Comparison of ENCODE assay signal across 14 cellular contexts in genomic region chr5:116370886-116371285, GRCh38.
A peak's percentile ranks its signal among the peaks of the same experiment; 100 is the strongest.
DNase-seq lines count a peak whose midpoint lies in the region; ATAC-seq, FAIRE-seq and TF ChIP-seq lines count a peak whose summit lies in the region.
"Had no signal": no experiment of that assay in that cellular context is flagged by ENCODE, and none has a peak within 500 bp of the region (broad histone marks: within the 10 kb centered on the region; RNA-seq: fewer than 3 reads in every experiment).

No MANE protein-coding gene starts in this region.

- H2BK15ac ChIP-seq in neuronal stem cell (ENCODE audit: low read length), result no peak overlapping the region

- no peak overlapping the region for H2BK5ac ChIP-seq in neuronal stem cell (ENCODE audit: low read length)

- H3K23ac ChIP-seq in neuronal stem cell (ENCODE audit: low read depth, low read length, poor library complexity), result no peak overlapping the region

- CTCF ChIA-PET in HepG2 (lab: Yijun Ruan, JAX; ENCODE audit: low intra/inter-chr PET ratio, low total read pairs), result no interaction called here

- no peak overlapping the region for H3K9ac ChIP-seq in liver (ENCODE audit: low read depth in 1 of 2, low read length in 2 of 2)
- no peak overlapping the region for H3K9ac ChIP-seq in HepG2 (ENCODE audit: insufficient read depth, low read depth, low read length)
- H3K9ac ChIP-seq in neuronal stem cell (ENCODE audit: low read depth, low read length, poor library complexity), result no peak overlapping the region

- intact Hi-C loops in HepG2 (cut with micrococcal nuclease; ENCODE audit: unreplicated experiment), result no loop called here

- in situ Hi-C loops in HepG2 (cut with HindIII; ENCODE audit: extremely low pct_ligation_motif_present, low pct_unique_long_range_greater_than_20kb), result no loop called here

- peaks cover 0 to 11% (median 5%) of the 10 kb centered on the region in 4 donors for H3K4me1 ChIP-seq in liver (ENCODE audit: control insufficient read depth in 4 of 4, insufficient read depth in 4 of 4, low read length in 3 of 4)
- H3K4me1 ChIP-seq in HepG2 (ENCODE audit: insufficient read depth, low read length), result peaks cover 21% of the 10 kb centered on the region
- H3K4me1 ChIP-seq in neuronal stem cell (ENCODE audit: control insufficient read depth in 2 of 2, insufficient read depth in 1 of 2, low read depth in 1 of 2, low read length in 2 of 2), result peaks cover 2 to 9% of the 10 kb centered on the region in 2 donors

- no peak overlapping the region for H2AK5ac ChIP-seq in neuronal stem cell (ENCODE audit: low read depth, low read length)

- FAIRE-seq in HepG2 (lab: Jason Lieb, UNC), result no peak
- FAIRE-seq: keratinocyte had no signal

- no peak for DNase-seq in HepG2 (ENCODE audit: low spot score)
- DNase-seq in dermis microvascular lymphatic vessel endothelial cell (ENCODE audit: low read depth in 2 of 2), result peak; percentile 84 to 89
- no peak for DNase-seq in left lobe of liver (ENCODE audit: low spot score)
- no peak for DNase-seq in UCSD-AML1 (lab: John Stamatoyannopoulos, UW; ENCODE audit: unreplicated experiment)
- DNase-seq in neuronal stem cell (ENCODE audit: low spot score), result no peak
- DNase-seq: activated CD4-positive, alpha-beta T cell treated with anti-CD3 and anti-CD28 coated beads for 4 hours; DMS53; stimulated activated CD4-positive, alpha-beta T cell treated with anti-CD3 and anti-CD28 coated beads, Interleukin-1b, Interleukin-23, amount 100 ng/mL, for 48 hours had no signal

- H3K36me3 ChIP-seq in liver (ENCODE audit: control insufficient read depth in 4 of 4, insufficient read depth in 3 of 4, low read depth in 1 of 4, low read length in 3 of 4) (no peaks in the 10 kb centered on the region), HepG2 (replicated peaks in 1 of 2; ENCODE audit: control insufficient read depth in 1 of 2, insufficient read depth in 2 of 2, low read length in 2 of 2) (no peaks in the 10 kb centered on the region), neuronal stem cell (replicated peaks in 1 of 2; ENCODE audit: control insufficient read depth in 2 of 2, insufficient read depth in 2 of 2, low read length in 2 of 2) (no peaks in the 10 kb centered on the region)

- TF ChIP-seq RAD21 in liver (IDR thresholded peaks at IDR 0.05) (peak; percentile 47 to 53), HepG2 (CRISPR knock-in tag; IDR thresholded peaks at IDR 0.05) (no peak)

- H3K79me2 ChIP-seq in HepG2 (ENCODE audit: insufficient read depth, low read length), result no peaks in the 10 kb centered on the region

- no peak for ATAC-seq in HepG2
- ATAC-seq in left lobe of liver, result peak; percentile 85
- no peak for ATAC-seq in HG02759 (IDR thresholded peaks at IDR 0.05; ENCODE audit: unreplicated experiment)
- ATAC-seq in HG03039 (IDR thresholded peaks at IDR 0.05; ENCODE audit: unreplicated experiment), result no peak
- ATAC-seq: HCT116; stimulated activated effector memory CD8-positive, alpha-beta T cell treated with anti-CD3 and anti-CD28 coated beads, Interleukin-12 subunit alpha, Interleukin-12 subunit beta, amount 100 ng/mL, for 72 hours had no signal

- H3K27me3 ChIP-seq in liver (ENCODE audit: control insufficient read depth in 4 of 4, insufficient read depth in 4 of 4, low read length in 3 of 4), result no peaks in the 10 kb centered on the region
- no peaks in the 10 kb centered on the region for H3K27me3 ChIP-seq in HepG2 (ENCODE audit: control insufficient read depth in 1 of 2, insufficient read depth in 2 of 2, low read length in 2 of 2)
- no peaks in the 10 kb centered on the region for H3K27me3 ChIP-seq in neuronal stem cell (ENCODE audit: control insufficient read depth in 3 of 3, insufficient read depth in 3 of 3, low read depth in 1 of 3, low read length in 3 of 3)

- no peak overlapping the region for H3K4me2 ChIP-seq in HepG2 (ENCODE audit: low read depth, low read length)
- no peak overlapping the region for H3K4me2 ChIP-seq in neuronal stem cell (ENCODE audit: insufficient read depth, low read length, poor library complexity, severe bottlenecking)

- no peak overlapping the region for H4K8ac ChIP-seq in neuronal stem cell (ENCODE audit: low read depth, low read length)

- H4K91ac ChIP-seq in neuronal stem cell (ENCODE audit: low read depth, low read length, poor library complexity), result no peak overlapping the region

- H2BK120ac ChIP-seq in neuronal stem cell (ENCODE audit: low read depth, low read length), result no peak overlapping the region

- H3K4me3 ChIP-seq in liver (ENCODE audit: low read depth in 1 of 3, low read length in 3 of 3) (no peak overlapping the region), HepG2 (replicated peaks in 1 of 3; ENCODE audit: insufficient read depth in 1 of 3, low read depth in 2 of 3, low read length in 3 of 3) (no peak overlapping the region), neuronal stem cell (ENCODE audit: low read length in 2 of 2) (no peak overlapping the region)

- H3K9me3 ChIP-seq in liver (ENCODE audit: control insufficient read depth in 4 of 4, low read length in 3 of 4) (no peaks in the 10 kb centered on the region), HepG2 (ENCODE audit: low read length) (no peaks in the 10 kb centered on the region), neuronal stem cell (replicated peaks in 1 of 2; ENCODE audit: control insufficient read depth in 2 of 2, insufficient read depth in 1 of 2, low read depth in 1 of 2, low read length in 2 of 2) (no peaks in the 10 kb centered on the region)

- TF ChIP-seq CTCF in liver (IDR thresholded peaks at IDR 0.05; ENCODE audit: low read depth, low read length, missing input control) (no peak), HepG2 (CRISPR knock-in tag; IDR thresholded peaks at IDR 0.05) (no peak)

- 12% methylated on average over 2 of the region's 2 CpGs for WGBS in liver
- WGBS in HepG2 (ENCODE audit: low lambda C conversion rate), result 78% methylated on average over 2 of the region's 2 CpGs
- no CpG with 5 or more reads among the region's 2 CpGs for WGBS in neuronal stem cell (ENCODE audit: extremely low coverage in 2 of 2, insufficient read length in 2 of 2, insufficient replicate concordance in 1 of 2), 2 donors

- no peak overlapping the region for H3K14ac ChIP-seq in neuronal stem cell (ENCODE audit: low read length)

- no peak for TF ChIP-seq POLR2A in HepG2 (IDR thresholded peaks at IDR 0.05; ENCODE audit: insufficient read depth in 1 of 2, low read depth in 2 of 2, low read length in 2 of 2)

- H3K79me1 ChIP-seq in neuronal stem cell (ENCODE audit: low read depth, low read length), result no peaks in the 10 kb centered on the region

- no peak overlapping the region for H3K4ac ChIP-seq in neuronal stem cell (ENCODE audit: low read length)

- H3K27ac ChIP-seq in liver (ENCODE audit: low read depth in 1 of 2, low read length in 2 of 2) (peak overlapping the region; percentile 26 to 55), HepG2 (ENCODE audit: extremely low read length, insufficient read depth, low read length) (no peak overlapping the region), neuronal stem cell (replicated peaks; ENCODE audit: low read length) (no peak overlapping the region)

- POLR2A ChIA-PET in HepG2 (lab: Yijun Ruan, JAX), result no interaction called here

- no peak for TF ChIP-seq EP300 in HepG2 (IDR thresholded peaks at IDR 0.05; ENCODE audit: low read depth in 2 of 2, low read length in 2 of 2)
- no peak for TF ChIP-seq EP300 in HepG2 (CRISPR knock-in tag; IDR thresholded peaks at IDR 0.05; ENCODE audit: borderline replicate concordance)

- H2AFZ ChIP-seq in HepG2 (ENCODE audit: low read length) (no peak overlapping the region), neuronal stem cell (ENCODE audit: low read length) (no peak overlapping the region)

- no peak overlapping the region for H2BK12ac ChIP-seq in neuronal stem cell (ENCODE audit: low read length)

- H4K20me1 ChIP-seq in HepG2 (ENCODE audit: insufficient read depth, low read length), result no peaks in the 10 kb centered on the region

- no TSS peak for BruUV-seq in HepG2 (replicated peaks; lab: Mats Ljungman, UMichigan)

- no peak overlapping the region for H3K18ac ChIP-seq in neuronal stem cell (ENCODE audit: low read length)

TF ChIP-seq in liver, 16 proteins besides CTCF, POLR2A, EP300 and RAD21 (continues in another document):
- TF ChIP-seq SP1 (IDR thresholded peaks at IDR 0.05) (peak; percentile 21), YY1 (IDR thresholded peaks at IDR 0.05) (no peak), RXRA (IDR thresholded peaks at IDR 0.05) (peak; percentile 84), FOXA2 (IDR thresholded peaks at IDR 0.05) (no peak), HNF4A (conservative IDR thresholded peaks at IDR 0.05) (peak in 1 of 2 donors; percentile 28), NR2F2 (IDR thresholded peaks at IDR 0.05) (peak; percentile 81), EGR1 (IDR thresholded peaks at IDR 0.05; ENCODE audit: low read depth in 2 of 2) (no peak), JUND (IDR thresholded peaks at IDR 0.05) (peak in 1 of 2 donors; percentile 51), MAX (IDR thresholded peaks at IDR 0.05) (peak; percentile 64)
- TF ChIP-seq, protein P1, sequence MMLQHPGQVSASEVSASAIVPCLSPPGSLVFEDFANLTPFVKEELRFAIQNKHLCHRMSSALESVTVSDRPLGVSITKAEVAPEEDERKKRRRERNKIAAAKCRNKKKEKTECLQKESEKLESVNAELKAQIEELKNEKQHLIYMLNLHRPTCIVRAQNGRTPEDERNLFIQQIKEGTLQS (IDR thresholded peaks at IDR 0.05), result no peak

TF ChIP-seq in HepG2, 621 proteins besides CTCF, POLR2A, EP300 and RAD21:
- TF ChIP-seq ZFP36L2 (CRISPR knock-in tag; IDR thresholded peaks at IDR 0.05), result no peak
- no peak for TF ChIP-seq ZNF256 (CRISPR knock-in tag; conservative IDR thresholded peaks at IDR 0.05)
- TF ChIP-seq FOXA1 (IDR thresholded peaks at IDR 0.05), result no peak
- TF ChIP-seq FOXA1 (CRISPR knock-in tag; IDR thresholded peaks at IDR 0.05), result no peak
- no peak for TF ChIP-seq HIVEP1 (CRISPR knock-in tag; IDR thresholded peaks at IDR 0.05)
- TF ChIP-seq XBP1 (CRISPR knock-in tag; IDR thresholded peaks at IDR 0.05), result no peak
- no peak for TF ChIP-seq GTF2F1 (IDR thresholded peaks at IDR 0.05; ENCODE audit: low read length)

Comparison
In these comparisons a context has a peak if more than half of its experiments do, and no peak if none do; other contexts are left out.
1. H3K27ac ChIP-seq: peak in liver (2 of 2); none in HepG2 (single experiment) and neuronal stem cell (single experiment).
2. DNase-seq: peak in dermis microvascular lymphatic vessel endothelial cell (2 of 2); none in HepG2 (single experiment), left lobe of liver (single experiment), UCSD-AML1 (single experiment) and neuronal stem cell (single experiment).